In genomic region chr1:202664083-202664482, GRCh38 we compare ENCODE assay signal across 35 cellular contexts. TPM values are rescaled to one million over a fixed set of nuclear protein-coding genes. Genes with fewer than 3 reads are reported as not detected.
DNase-seq lines count a peak whose midpoint lies in the region; ATAC-seq, FAIRE-seq and TF ChIP-seq lines count a peak whose summit lies in the region.
"Had no signal": no experiment of that assay in that cellular context is flagged by ENCODE, and none has a peak within 500 bp of the region (broad histone marks: within the 10 kb centered on the region; RNA-seq: fewer than 3 reads in every experiment).

No MANE protein-coding gene starts in this region.

- H3K27me3 Mint-ChIP-seq in MCF 10A (ENCODE audit: insufficient read depth, unreplicated experiment) (peaks cover 48% of the 10 kb centered on the region), astrocyte (ENCODE audit: low read depth, unreplicated experiment) (peaks cover 39% of the 10 kb centered on the region)

- BruUV-seq in MCF 10A (replicated peaks; lab: Mats Ljungman, UMichigan) = no TSS peak

- H3K4me3 ChIP-seq in breast epithelium (no peak overlapping the region), astrocyte (ENCODE audit: insufficient read depth, low read depth, low read length) (no peak overlapping the region), lower lobe of right lung (no peak overlapping the region)
- H3K4me3 ChIP-seq: GM12878, heart left ventricle, lung, sigmoid colon had no signal

- H3K4me1 ChIP-seq in breast epithelium = no peaks in the 10 kb centered on the region
- H3K4me1 ChIP-seq in astrocyte (ENCODE audit: insufficient read depth, low read length) = no peaks in the 10 kb centered on the region
- H3K4me1 ChIP-seq in lower lobe of right lung = no peaks in the 10 kb centered on the region
- H3K4me1 ChIP-seq: foreskin keratinocyte, heart left ventricle, sigmoid colon had no signal

- POLR2A ChIA-PET in MCF 10A (lab: Yijun Ruan, JAX) = interaction anchor here (0.6 kb wide), 1 partner anchor 231 kb away, joined by 3 read pairs; no protein-coding TSS in a partner anchor

- no peak overlapping the region for H3K9ac ChIP-seq in astrocyte (ENCODE audit: low read length)

- FAIRE-seq in astrocyte (lab: Jason Lieb, UNC) (no peak), GM12892 (lab: Jason Lieb, UNC) (no peak)
- FAIRE-seq: colon, GM12878, H54, RCC 7860 had no signal

- CTCF ChIA-PET in MCF 10A (lab: Yijun Ruan, JAX) = interaction anchor here (0.9 to 1.5 kb wide), 2 partner anchors 16 to 53 kb away, joined by 3 read pairs; no protein-coding TSS in a partner anchor

- no peak for TF ChIP-seq CTCF in MCF 10A (IDR thresholded peaks at IDR 0.05; ENCODE audit: unreplicated experiment)
- TF ChIP-seq CTCF in breast epithelium (IDR thresholded peaks at IDR 0.05) = no peak
- TF ChIP-seq CTCF in astrocyte (IDR thresholded peaks at IDR 0.05; ENCODE audit: insufficient read depth, low read depth, low read length) = no peak
- no peak for TF ChIP-seq CTCF in lower lobe of right lung (IDR thresholded peaks at IDR 0.05)

- DNase-seq in MCF 10A (ENCODE audit: unreplicated experiment) = peak; percentile 24
- no peak for DNase-seq in breast epithelium (ENCODE audit: low spot score in 2 of 2)
- DNase-seq in astrocyte (ENCODE audit: low read depth) = no peak
- DNase-seq in glomerular endothelial cell (ENCODE audit: extremely low read depth, low read depth, low spot score) = peak; percentile 33
- no peak for DNase-seq in lower lobe of right lung
- DNase-seq in ureter (ENCODE audit: low spot score) = no peak
- DNase-seq in activated effector memory CD4-positive, alpha-beta T cell treated with Interleukin-2 at 50 U/mL for 16 hours = no peak
- no peak for DNase-seq in GM12892 (ENCODE audit: insufficient read length)
- DNase-seq: 8988T; activated CD4-positive, alpha-beta T cell treated with anti-CD3 and anti-CD28 coated beads for 48 hours; activated naive CD4-positive, alpha-beta T cell treated with anti-CD3 and anti-CD28 coated beads, Interleukin-2, amount 50 U/mL, for 16 hours; Calu3; effector CD8-positive, alpha-beta T cell; foreskin keratinocyte; heart left ventricle; Karpas-422; naive thymus-derived CD8-positive, alpha-beta T cell; NCI-H1048; NCI-H1694; NCI-H446; NCI-H82; sigmoid colon; stimulated activated CD4-positive, alpha-beta T cell treated with anti-CD3 and anti-CD28 coated beads, Interleukin-4, amount 100 ng/mL, for 24 hours; trophoblast cell had no signal

- ATAC-seq in lower lobe of right lung = no peak
- ATAC-seq: activated T-helper 17 cell treated with anti-CD3 and anti-CD28 coated beads, Interleukin-2, amount 50 U/mL, for 72 hours; foreskin keratinocyte; GM12878; heart left ventricle; naive thymus-derived CD8-positive, alpha-beta T cell had no signal

- H3K9me3 Mint-ChIP-seq in MCF 10A (ENCODE audit: unreplicated experiment) = no peaks in the 10 kb centered on the region
- peaks cover 2% of the 10 kb centered on the region for H3K9me3 Mint-ChIP-seq in astrocyte (ENCODE audit: unreplicated experiment)
- H3K9me3 Mint-ChIP-seq: activated T-helper 17 cell treated with anti-CD3 and anti-CD28 coated beads, Interleukin-2, amount 50 U/mL, for 72 hours; brain; naive thymus-derived CD8-positive, alpha-beta T cell had no signal

- H4K20me1 ChIP-seq in astrocyte (ENCODE audit: insufficient read depth, low read length) = no peaks in the 10 kb centered on the region

- H3K27me3 ChIP-seq in breast epithelium (peaks cover 0 to 3% of the 10 kb centered on the region in 2 donors), astrocyte (ENCODE audit: insufficient read depth, low read length) (peaks cover 42% of the 10 kb centered on the region), lower lobe of right lung (ENCODE audit: low read depth) (peaks cover 42% of the 10 kb centered on the region)

- no peak overlapping the region for H3K4me3 Mint-ChIP-seq in MCF 10A (ENCODE audit: unreplicated experiment)
- no peak overlapping the region for H3K4me3 Mint-ChIP-seq in astrocyte (ENCODE audit: unreplicated experiment)
- H3K4me3 Mint-ChIP-seq: activated T-helper 17 cell treated with anti-CD3 and anti-CD28 coated beads, Interleukin-2, amount 50 U/mL, for 72 hours; brain; naive thymus-derived CD8-positive, alpha-beta T cell had no signal

- H3K36me3 Mint-ChIP-seq in MCF 10A (ENCODE audit: insufficient read depth, unreplicated experiment) (no peaks in the 10 kb centered on the region), astrocyte (ENCODE audit: low read depth, unreplicated experiment) (no peaks in the 10 kb centered on the region)
- H3K36me3 Mint-ChIP-seq: brain; naive thymus-derived CD8-positive, alpha-beta T cell had no signal

- H3K4me2 ChIP-seq in astrocyte (ENCODE audit: low read length) = no peak overlapping the region

- no peak for TF ChIP-seq POLR2A in breast epithelium (IDR thresholded peaks at IDR 0.05)
- no peak for TF ChIP-seq POLR2A in GM12892 (IDR thresholded peaks at IDR 0.05; ENCODE audit: low read depth, low read length)

- H2AFZ ChIP-seq in astrocyte (ENCODE audit: low read depth, low read length) = no peak overlapping the region

- intact Hi-C loops in MCF 10A (cut with micrococcal nuclease) = no loop called here
- intact Hi-C loops in breast epithelium (cut with DNase I; ENCODE audit: low total_unique reads) = no loop called here
- intact Hi-C loops in lower lobe of right lung (cut with DNase I) = no loop called here

- no peaks in the 10 kb centered on the region for H3K79me2 ChIP-seq in astrocyte (ENCODE audit: insufficient read depth, low read length)

- H3K27ac ChIP-seq in breast epithelium (no peak overlapping the region), astrocyte (ENCODE audit: low read depth, low read length) (no peak overlapping the region), lower lobe of right lung (no peak overlapping the region)
- H3K27ac ChIP-seq: C4-2B, foreskin keratinocyte, heart left ventricle, HL-60, sigmoid colon had no signal

- no peaks in the 10 kb centered on the region for H3K4me1 Mint-ChIP-seq in MCF 10A (ENCODE audit: insufficient read depth, unreplicated experiment)
- no peaks in the 10 kb centered on the region for H3K4me1 Mint-ChIP-seq in astrocyte (ENCODE audit: low read depth, unreplicated experiment)
- H3K4me1 Mint-ChIP-seq: activated T-helper 17 cell treated with anti-CD3 and anti-CD28 coated beads, Interleukin-2, amount 50 U/mL, for 72 hours; naive thymus-derived CD8-positive, alpha-beta T cell had no signal

- no peaks in the 10 kb centered on the region for H3K9me3 ChIP-seq in breast epithelium
- no peaks in the 10 kb centered on the region for H3K9me3 ChIP-seq in astrocyte (ENCODE audit: insufficient read depth, low read depth, low read length)
- no peaks in the 10 kb centered on the region for H3K9me3 ChIP-seq in lower lobe of right lung
- H3K9me3 ChIP-seq: heart left ventricle, sigmoid colon had no signal

- H3K27ac Mint-ChIP-seq in MCF 10A (ENCODE audit: low read depth, unreplicated experiment) (no peak overlapping the region), astrocyte (ENCODE audit: unreplicated experiment) (peak overlapping the region; percentile 35)
- H3K27ac Mint-ChIP-seq: activated T-helper 17 cell treated with anti-CD3 and anti-CD28 coated beads, Interleukin-2, amount 50 U/mL, for 72 hours; brain; naive thymus-derived CD8-positive, alpha-beta T cell; progenitor cell of endocrine pancreas had no signal

- H3K36me3 ChIP-seq in breast epithelium (no peaks in the 10 kb centered on the region), astrocyte (ENCODE audit: insufficient read depth, low read length) (no peaks in the 10 kb centered on the region), lower lobe of right lung (no peaks in the 10 kb centered on the region)
- H3K36me3 ChIP-seq: heart left ventricle, sigmoid colon had no signal

RNA-seq across cellular contexts. Expression of gene SYT2, which starts 46.2 kb away (rescaled TPM):
- total RNA-seq in MCF 10A (2022) (not detected in 2 replicates), breast epithelium (under 1 TPM; under 0.01 to 0.15 (median under 0.01) TPM), astrocyte (0.14 and 0.27 TPM in 2 replicates), glomerular endothelial cell (not detected in 2 replicates), lower lobe of right lung (not detected), ureter (not detected)
- 0.04 TPM for polyA plus RNA-seq in GM12892 (2012; ENCODE audit: missing spikeins)
- total RNA-seq: Calu3; epithelial cell of proximal tubule; GM12878; naive thymus-derived CD8-positive, alpha-beta T cell had no signal
- polyA plus RNA-seq: GM12878 had no signal

Comparison
In these comparisons a context has a peak if more than half of its experiments do, and no peak if none do; other contexts are left out.
1. DNase-seq: peak in MCF 10A (single experiment) and glomerular endothelial cell (single experiment); none in breast epithelium (0 of 2), astrocyte (single experiment), lower lobe of right lung (single experiment), ureter (single experiment), activated effector memory CD4-positive, alpha-beta T cell treated with Interleukin-2 at 50 U/mL for 16 hours (single experiment) and GM12892 (single experiment).